Comparison of ENCODE assay signal across 27 cellular contexts in genomic region chr9:84519486-84519885, GRCh38.
"Had no signal": no experiment of that assay in that cellular context is flagged by ENCODE, and none has a peak within 500 bp of the region (broad histone marks: within the 10 kb centered on the region; RNA-seq: fewer than 3 reads in every experiment).

No MANE protein-coding gene starts in this region.

- DNase-seq: immature natural killer cell; kidney; left colon; left lung; lower lobe of right lung; mesendoderm; naive B cell; natural killer cell; nephron progenitor cell; occipital lobe; ovary; right lobe of liver; stimulated activated CD4-positive, alpha-beta T cell treated with anti-CD3 and anti-CD28 coated beads, Interleukin-1b, Interleukin-23, amount 100 ng/mL, for 48 hours; stimulated activated CD4-positive, alpha-beta T cell treated with anti-CD3 and anti-CD28 coated beads, Interleukin-2, amount 100 ng/mL, for 48 hours; stimulated activated CD4-positive, alpha-beta T cell treated with anti-CD3 and anti-CD28 coated beads, Interleukin-4, amount 100 ng/mL, for 4 hours; stimulated activated CD8-positive, alpha-beta memory T cell treated with anti-CD3 and anti-CD28 coated beads, Interleukin-4, amount 100 ng/mL, for 48 hours; stimulated activated naive CD4-positive, alpha-beta T cell treated with Interleukin-2 at 50 U/mL for 16 hours; stimulated activated naive CD8-positive, alpha-beta T cell treated with anti-CD3 and anti-CD28 coated beads, Interleukin-15, amount 100 ng/mL, for 72 hours; substantia nigra; uterus had no signal

- ATAC-seq: left colon; left lung; lower lobe of right lung; natural killer cell; right lobe of liver; stimulated activated memory B cell treated with anti-CD40 and anti-IgM and Interleukin-4, amounts not matched to agents 10 μg/mL and 1 μg/mL and 100 μg/mL, for 72 hours; stimulated activated naive CD8-positive, alpha-beta T cell treated with anti-CD3 and anti-CD28 coated beads, Interleukin-15, amount 100 ng/mL, for 72 hours had no signal

- H3K27me3 ChIP-seq: neural progenitor cell, neutrophil, ovary, right atrium auricular region, right lobe of liver, tibial nerve, uterus had no signal

- FAIRE-seq: islet of Langerhans, kidney had no signal

- H3K4me3 ChIP-seq: left lung, lower lobe of right lung, neural progenitor cell, ovary, right atrium auricular region, right lobe of liver, smooth muscle cell, tibial nerve, uterus had no signal

- H3K36me3 ChIP-seq: left lung, lower lobe of right lung, neural progenitor cell, neutrophil, ovary, right atrium auricular region, right lobe of liver, tibial nerve, uterus had no signal
